Comparison of ENCODE assay signal across 29 cellular contexts in genomic region chr18:70075906-70076305, GRCh38.
DNase-seq lines count a peak whose midpoint lies in the region; ATAC-seq and TF ChIP-seq lines count a peak whose summit lies in the region.
"Had no signal": no experiment of that assay in that cellular context is flagged by ENCODE, and none has a peak within 500 bp of the region (broad histone marks: within the 10 kb centered on the region; RNA-seq: fewer than 3 reads in every experiment).

No MANE protein-coding gene starts in this region.

- H3K27me3 ChIP-seq in mammary epithelial cell (ENCODE audit: insufficient read depth, low read length): no peaks in the 10 kb centered on the region
- no peaks in the 10 kb centered on the region for H3K27me3 ChIP-seq in brain microvascular endothelial cell (replicated peaks)
- H3K27me3 ChIP-seq in upper lobe of right lung: no peaks in the 10 kb centered on the region
- no peaks in the 10 kb centered on the region for H3K27me3 ChIP-seq in lower lobe of right lung (ENCODE audit: low read depth)
- H3K27me3 ChIP-seq: gastroesophageal sphincter, transverse colon had no signal

- no peak overlapping the region for H2AFZ ChIP-seq in mammary epithelial cell (ENCODE audit: low read depth, low read length)

- no peaks in the 10 kb centered on the region for H3K4me1 Mint-ChIP-seq in MCF 10A (ENCODE audit: insufficient read depth, unreplicated experiment)
- H3K4me1 Mint-ChIP-seq: activated CD8-positive, alpha-beta memory T cell treated with anti-CD3 and anti-CD28 coated beads, Interleukin-2, amount 10 ng/mL, durations not matched to agents 7 days and 5 days; activated naive CD8-positive, alpha-beta T cell treated with anti-CD3 and anti-CD28 coated beads for 36 hours; B cell; stimulated activated memory B cell treated with anti-CD40 and anti-IgM and Interleukin-4, amounts not matched to agents 10 μg/mL and 1 μg/mL and 100 μg/mL, for 72 hours had no signal

- H3K36me3 Mint-ChIP-seq in MCF 10A (ENCODE audit: insufficient read depth, unreplicated experiment): no peaks in the 10 kb centered on the region

- H3K9me3 ChIP-seq in mammary epithelial cell (replicated peaks; ENCODE audit: insufficient read depth, low read length) (no peaks in the 10 kb centered on the region), upper lobe of right lung (no peaks in the 10 kb centered on the region), lower lobe of right lung (no peaks in the 10 kb centered on the region)
- H3K9me3 ChIP-seq: gastroesophageal sphincter, transverse colon had no signal

- POLR2A ChIA-PET in MCF 10A (lab: Yijun Ruan, JAX): no interaction called here

- no peak overlapping the region for H3K27ac ChIP-seq in mammary epithelial cell (ENCODE audit: insufficient read depth, low read depth, low read length)
- no peak overlapping the region for H3K27ac ChIP-seq in brain microvascular endothelial cell
- no peak overlapping the region for H3K27ac ChIP-seq in upper lobe of right lung
- no peak overlapping the region for H3K27ac ChIP-seq in lower lobe of right lung
- H3K27ac ChIP-seq: gastroesophageal sphincter, skin epidermis, transverse colon had no signal

- no peaks in the 10 kb centered on the region for H3K9me3 Mint-ChIP-seq in MCF 10A (ENCODE audit: unreplicated experiment)
- H3K9me3 Mint-ChIP-seq: activated naive CD8-positive, alpha-beta T cell treated with anti-CD3 and anti-CD28 coated beads for 36 hours; activated T-cell treated with anti-CD3 and anti-CD28 coated beads, Interleukin-2, amount 50 U/mL, for 4 hours; effector memory CD8-positive, alpha-beta T cell; natural killer cell treated with Interleukin-12 subunit alpha and Interleukin-12 subunit beta and Interleukin-15 and Interleukin-18, amount 100 ng/mL, for 72 hours; stimulated activated memory B cell treated with anti-CD40 and anti-IgM and Interleukin-4, amounts not matched to agents 10 μg/mL and 1 μg/mL and 100 μg/mL, for 72 hours had no signal

- H3K4me1 ChIP-seq in mammary epithelial cell (ENCODE audit: insufficient read depth, low read length): no peaks in the 10 kb centered on the region
- H3K4me1 ChIP-seq in upper lobe of right lung: no peaks in the 10 kb centered on the region
- H3K4me1 ChIP-seq in lower lobe of right lung: no peaks in the 10 kb centered on the region
- H3K4me1 ChIP-seq: gastroesophageal sphincter, transverse colon had no signal

- CTCF ChIA-PET in mammary epithelial cell (lab: Charles Lee; ENCODE audit: low non-redundant PET): no interaction called here
- CTCF ChIA-PET in MCF 10A (lab: Yijun Ruan, JAX): interaction anchor here (0.6 kb wide), 1 partner anchor 133 kb away, joined by 3 read pairs; no protein-coding TSS in a partner anchor

- no peaks in the 10 kb centered on the region for H4K20me1 ChIP-seq in mammary epithelial cell (ENCODE audit: insufficient read depth, low read length)

- dilution Hi-C loops in mammary epithelial cell (cut with HindIII; ENCODE audit: low sequenced_read_pairs): no loop called here

- ATAC-seq in upper lobe of right lung (no peak), lower lobe of right lung (no peak)
- ATAC-seq: activated CD4-positive, CD25-positive, alpha-beta regulatory T cell treated with anti-CD3 and anti-CD28 coated beads, Interleukin-2, amount 50 U/mL, for 24 hours; activated CD8-positive, alpha-beta memory T cell treated with anti-CD3 and anti-CD28 coated beads, Interleukin-2, amount 10 ng/mL, durations not matched to agents 7 days and 5 days; activated T-cell treated with anti-CD3 and anti-CD28 coated beads, Interleukin-2, amount 50 U/mL, for 4 hours; effector memory CD8-positive, alpha-beta T cell; gastroesophageal sphincter; natural killer cell treated with Interleukin-12 subunit alpha and Interleukin-12 subunit beta and Interleukin-15 and Interleukin-18, amount 100 ng/mL, for 72 hours; Right ventricle myocardium inferior; stimulated activated memory B cell treated with anti-CD40 and anti-IgM and Interleukin-4, amounts not matched to agents 10 μg/mL and 1 μg/mL and 100 μg/mL, for 72 hours had no signal

- no peaks in the 10 kb centered on the region for H3K27me3 Mint-ChIP-seq in MCF 10A (ENCODE audit: insufficient read depth, unreplicated experiment)
- H3K27me3 Mint-ChIP-seq: activated CD8-positive, alpha-beta memory T cell treated with anti-CD3 and anti-CD28 coated beads, Interleukin-2, amount 10 ng/mL, durations not matched to agents 7 days and 5 days; activated naive CD8-positive, alpha-beta T cell treated with anti-CD3 and anti-CD28 coated beads for 36 hours; B cell; effector memory CD8-positive, alpha-beta T cell; natural killer cell treated with Interleukin-12 subunit alpha and Interleukin-12 subunit beta and Interleukin-15 and Interleukin-18, amount 100 ng/mL, for 72 hours; stimulated activated memory B cell treated with anti-CD40 and anti-IgM and Interleukin-4, amounts not matched to agents 10 μg/mL and 1 μg/mL and 100 μg/mL, for 72 hours had no signal

- peaks cover 8% of the 10 kb centered on the region for H3K36me3 ChIP-seq in mammary epithelial cell (ENCODE audit: insufficient read depth, low read length)
- no peaks in the 10 kb centered on the region for H3K36me3 ChIP-seq in brain microvascular endothelial cell (replicated peaks)
- H3K36me3 ChIP-seq in upper lobe of right lung: peaks cover 3% of the 10 kb centered on the region
- H3K36me3 ChIP-seq in lower lobe of right lung: no peaks in the 10 kb centered on the region
- H3K36me3 ChIP-seq: transverse colon had no signal

- no peak overlapping the region for H3K4me3 ChIP-seq in mammary epithelial cell (replicated peaks in 1 of 3; ENCODE audit: insufficient read depth in 1 of 3, low read depth in 2 of 3, low read length in 3 of 3)
- H3K4me3 ChIP-seq in brain microvascular endothelial cell (ENCODE audit: low read depth, low read length): no peak overlapping the region
- H3K4me3 ChIP-seq in fibroblast of villous mesenchyme (ENCODE audit: low read depth, low read length): no peak overlapping the region
- H3K4me3 ChIP-seq in upper lobe of right lung: no peak overlapping the region
- no peak overlapping the region for H3K4me3 ChIP-seq in lower lobe of right lung
- H3K4me3 ChIP-seq: gastroesophageal sphincter, skin epidermis, transverse colon had no signal

- H3K27ac Mint-ChIP-seq in MCF 10A (ENCODE audit: low read depth, unreplicated experiment): no peak overlapping the region
- H3K27ac Mint-ChIP-seq: activated CD8-positive, alpha-beta memory T cell treated with anti-CD3 and anti-CD28 coated beads, Interleukin-2, amount 10 ng/mL, durations not matched to agents 7 days and 5 days; activated naive CD8-positive, alpha-beta T cell treated with anti-CD3 and anti-CD28 coated beads for 36 hours; B cell; effector memory CD8-positive, alpha-beta T cell; natural killer cell treated with Interleukin-12 subunit alpha and Interleukin-12 subunit beta and Interleukin-15 and Interleukin-18, amount 100 ng/mL, for 72 hours; stimulated activated memory B cell treated with anti-CD40 and anti-IgM and Interleukin-4, amounts not matched to agents 10 μg/mL and 1 μg/mL and 100 μg/mL, for 72 hours had no signal

- H3K9ac ChIP-seq in mammary epithelial cell (ENCODE audit: insufficient read depth, low read length): no peak overlapping the region

- no peaks in the 10 kb centered on the region for H3K79me2 ChIP-seq in mammary epithelial cell (ENCODE audit: insufficient read depth, low read length)

- in situ Hi-C loops in mammary epithelial cell (cut with MboI; ENCODE audit: low sequenced_read_pairs in 2 of 2): loop anchor here in 1 of 2 donors (25.0 kb wide), 1 partner anchor 1214 kb away; no protein-coding TSS in a partner anchor
- in situ Hi-C loops in brain microvascular endothelial cell (cut with HindIII; ENCODE audit: low pct_ligation_motif_present, low sequenced_read_pairs): no loop called here

- BruUV-seq in mammary epithelial cell (replicated peaks; lab: Mats Ljungman, UMichigan): no TSS peak
- no TSS peak for BruUV-seq in MCF 10A (replicated peaks; lab: Mats Ljungman, UMichigan)

- H3K4me3 Mint-ChIP-seq in MCF 10A (ENCODE audit: unreplicated experiment): no peak overlapping the region
- H3K4me3 Mint-ChIP-seq: activated CD8-positive, alpha-beta memory T cell treated with anti-CD3 and anti-CD28 coated beads, Interleukin-2, amount 10 ng/mL, durations not matched to agents 7 days and 5 days; activated naive CD8-positive, alpha-beta T cell treated with anti-CD3 and anti-CD28 coated beads for 36 hours; activated T-cell treated with anti-CD3 and anti-CD28 coated beads, Interleukin-2, amount 50 U/mL, for 4 hours; B cell; effector memory CD8-positive, alpha-beta T cell; natural killer cell treated with Interleukin-12 subunit alpha and Interleukin-12 subunit beta and Interleukin-15 and Interleukin-18, amount 100 ng/mL, for 72 hours; stimulated activated memory B cell treated with anti-CD40 and anti-IgM and Interleukin-4, amounts not matched to agents 10 μg/mL and 1 μg/mL and 100 μg/mL, for 72 hours had no signal

- TF ChIP-seq CTCF in mammary epithelial cell (conservative IDR thresholded peaks at IDR 0.05 in 1 of 2, IDR thresholded peaks at IDR 0.05 in 1 of 2; ENCODE audit: extremely low read depth in 1 of 2, insufficient read depth in 1 of 2, low read depth in 1 of 2, low read length in 2 of 2): peak; percentile 5 to 8
- TF ChIP-seq CTCF in MCF 10A (IDR thresholded peaks at IDR 0.05; ENCODE audit: unreplicated experiment): no peak
- TF ChIP-seq CTCF in brain microvascular endothelial cell (IDR thresholded peaks at IDR 0.05; ENCODE audit: low read depth, low read length, missing control alignments): peak; percentile 14
- TF ChIP-seq CTCF in fibroblast of villous mesenchyme (IDR thresholded peaks at IDR 0.05; ENCODE audit: insufficient read depth, low read depth, low read length): peak; percentile 37
- no peak for TF ChIP-seq CTCF in upper lobe of right lung (IDR thresholded peaks at IDR 0.05)
- TF ChIP-seq CTCF in lower lobe of right lung (IDR thresholded peaks at IDR 0.05): no peak

- intact Hi-C loops in mammary epithelial cell (cut with micrococcal nuclease) (loop anchor here (10.0 kb wide), 1 partner anchor 1151 kb away; no protein-coding TSS in a partner anchor), MCF 10A (cut with micrococcal nuclease) (loop anchor here (10.0 kb wide), 1 partner anchor 231 kb away; no protein-coding TSS in a partner anchor), upper lobe of right lung (cut with DNase I) (no loop called here), lower lobe of right lung (cut with DNase I) (no loop called here)

- DNase-seq in mammary epithelial cell: no peak
- no peak for DNase-seq in MCF 10A (ENCODE audit: unreplicated experiment)
- no peak for DNase-seq in brain microvascular endothelial cell
- DNase-seq in fibroblast of villous mesenchyme (ENCODE audit: low read depth): peak; percentile 27
- no peak for DNase-seq in upper lobe of right lung
- DNase-seq in NCI-H146 treated with DMSO at 0.1 percent for 48 hours (lab: John Stamatoyannopoulos, UW; ENCODE audit: unreplicated experiment): no peak
- no peak for DNase-seq in lower lobe of right lung
- DNase-seq in glomerular visceral epithelial cell (ENCODE audit: extremely low spot score): no peak
- DNase-seq: activated CD4-positive, alpha-beta T cell treated with anti-CD3 and anti-CD28 coated beads, Interleukin-2, amount 50 U/mL, for 4 hours; activated CD8-positive, alpha-beta memory T cell treated with anti-CD3 and anti-CD28 coated beads, Interleukin-2, amount 10 ng/mL, durations not matched to agents 7 days and 5 days; activated gamma-delta T cell; activated naive CD8-positive, alpha-beta T cell treated with anti-CD3 and anti-CD28 coated beads for 36 hours; activated T-cell treated with anti-CD3 and anti-CD28 coated beads, Interleukin-2, amount 50 U/mL, for 4 hours; aorta; caudate nucleus; effector memory CD8-positive, alpha-beta T cell; hippocampal formation; NCI-H1048; NCI-H187 treated with DMSO at 0.1 percent for 48 hours; NCI-H524; T-helper 2 cell; transverse colon had no signal

- H3K4me2 ChIP-seq in mammary epithelial cell (ENCODE audit: insufficient read depth, low read depth, low read length): no peak overlapping the region

Comparison
In these comparisons a context has a peak if more than half of its experiments do, and no peak if none do; other contexts are left out.
1. CTCF ChIP-seq: peak in mammary epithelial cell (2 of 2), brain microvascular endothelial cell (single experiment) and fibroblast of villous mesenchyme (single experiment); none in MCF 10A (single experiment), upper lobe of right lung (single experiment) and lower lobe of right lung (single experiment).
2. intact Hi-C loops: an anchor here in mammary epithelial cell (10.0 kb wide) and MCF 10A (10.0 kb wide); none called in upper lobe of right lung and lower lobe of right lung.